34 cellular contexts compared by ENCODE assay signal in genomic region chr1:214295934-214296333, GRCh38. TPM values are rescaled to one million over a fixed set of nuclear protein-coding genes. Genes with fewer than 3 reads are reported as not detected.
DNase-seq lines count a peak whose midpoint lies in the region; ATAC-seq, FAIRE-seq and TF ChIP-seq lines count a peak whose summit lies in the region.
"Had no signal": no experiment of that assay in that cellular context is flagged by ENCODE, and none has a peak within 500 bp of the region (broad histone marks: within the 10 kb centered on the region; RNA-seq: fewer than 3 reads in every experiment).

No MANE protein-coding gene starts in this region.

- no peaks in the 10 kb centered on the region for H3K36me3 ChIP-seq in endothelial cell of umbilical vein (ENCODE audit: control insufficient read depth in 2 of 2, extremely low read depth in 1 of 2, insufficient read depth in 2 of 2, low read length in 2 of 2)
- H3K36me3 ChIP-seq in trophoblast cell (ENCODE audit: control insufficient read depth in 1 of 2, insufficient read depth in 2 of 2, low read length in 2 of 2), result peaks cover 0 to 1% of the 10 kb centered on the region in 2 experiments
- no peaks in the 10 kb centered on the region for H3K36me3 ChIP-seq in osteoblast (ENCODE audit: insufficient read depth, low read length)
- H3K36me3 ChIP-seq: neutrophil, prostate gland, thoracic aorta, uterus had no signal

- POLR2A ChIA-PET in activated CD4-positive, alpha-beta T cell treated with anti-CD3 and anti-CD28 coated beads for 36 hours (lab: Charles Lee), result no interaction called here
- POLR2A ChIA-PET in endothelial cell of umbilical vein (lab: Charles Lee), result no interaction called here

- H2BK120ac ChIP-seq in trophoblast cell (ENCODE audit: insufficient read depth, low read length, poor library complexity), result no peak overlapping the region

- H3K9ac ChIP-seq in endothelial cell of umbilical vein (replicated peaks; ENCODE audit: extremely low read depth, insufficient read depth, low read length) (no peak overlapping the region), trophoblast cell (ENCODE audit: low read length) (no peak overlapping the region)

- H3K23ac ChIP-seq in trophoblast cell (ENCODE audit: low read length), result no peak overlapping the region

- no CpG with 5 or more reads among the region's 4 CpGs for WGBS in trophoblast cell (ENCODE audit: extremely low coverage, insufficient coverage, insufficient read length)

- peak; percentile 68 for FAIRE-seq in endothelial cell of umbilical vein (lab: Jason Lieb, UNC)
- FAIRE-seq: endometrium had no signal

- DNase-seq in activated CD4-positive, alpha-beta T cell treated with anti-CD3 and anti-CD28 coated beads for 36 hours, result no peak
- no peak for DNase-seq in activated CD4-positive, alpha-beta T cell treated with anti-CD3 and anti-CD28 coated beads for 4 hours
- peak; percentile 69 for DNase-seq in NCI-H69 (lab: John Stamatoyannopoulos, UW)
- DNase-seq in endothelial cell of umbilical vein (ENCODE audit: low read depth, low spot score), result peak; percentile 42
- DNase-seq in activated CD4-positive, CD25-positive, alpha-beta regulatory T cell treated with anti-CD3 and anti-CD28 coated beads, Interleukin-2, amount 50 U/mL, for 72 hours, result no peak
- no peak for DNase-seq in trophoblast cell
- DNase-seq in osteoblast (ENCODE audit: insufficient read length, low spot score, missing footprints), result no peak
- DNase-seq: activated CD4-positive, alpha-beta T cell treated with anti-CD3 and anti-CD28 coated beads for 48 hours; activated CD8-positive, alpha-beta memory T cell treated with anti-CD3 and anti-CD28 coated beads for 24 hours; activated effector memory CD4-positive, alpha-beta T cell treated with anti-CD3 and anti-CD28 coated beads, Interleukin-2, amount 50 U/mL, for 16 hours; activated naive CD8-positive, alpha-beta T cell treated with anti-CD3 and anti-CD28 coated beads, Interleukin-2, amount 10 ng/mL, durations not matched to agents 7 days and 5 days; activated T-cell treated with anti-CD3 and anti-CD28 coated beads, Interleukin-2, amount 50 U/mL, for 1 hour; CD8-positive, alpha-beta T cell; central memory CD4-positive, alpha-beta T cell; DMS 273 treated with DMSO at 0.1 percent for 48 hours; HCEC 1CT; hippocampal formation; immature natural killer cell; NCI-H1105 treated with DMSO at 0.1 percent for 48 hours; NCI-H2081; NCI-H446; OCI-M1; stimulated activated naive CD8-positive, alpha-beta T cell treated with anti-CD3 and anti-CD28 coated beads, Interleukin-15, Interleukin-2, amounts not matched to agents 100 U/mL and 50 U/mL, for 24 hours; uterus had no signal

- no peak for TF ChIP-seq POLR2A in endothelial cell of umbilical vein (IDR thresholded peaks at IDR 0.05; ENCODE audit: low read depth, low read length)

- no peak overlapping the region for H3K18ac ChIP-seq in trophoblast cell (ENCODE audit: low read length)

- CTCF ChIA-PET in activated CD4-positive, alpha-beta T cell treated with anti-CD3 and anti-CD28 coated beads for 36 hours (lab: Charles Lee), result interaction anchor here (1.5 kb wide), 1 partner anchor 33 kb away, joined by 5 read pairs; no protein-coding TSS in a partner anchor
- CTCF ChIA-PET in endothelial cell of umbilical vein (lab: Charles Lee), result interaction anchor here (0.8 to 3.6 kb wide), 8 partner anchors 15 to 81 kb away, joined by 3 to 24 read pairs (median 4); partner anchors contain the start of gene SMYD2

- H3K4me3 Mint-ChIP-seq in activated CD4-positive, alpha-beta T cell treated with anti-CD3 and anti-CD28 coated beads for 36 hours, result no peak overlapping the region
- H3K4me3 Mint-ChIP-seq: activated naive CD8-positive, alpha-beta T cell treated with anti-CD3 and anti-CD28 coated beads, Interleukin-2, amount 10 ng/mL, durations not matched to agents 7 days and 5 days; CD8-positive, alpha-beta T cell; dendritic cell treated with granulocyte-macrophage colony-stimulating factor and Interleukin-4, amounts not matched to agents 40 ng/mL and 50 ng/mL, for 4 days; IgD-negative memory B cell; immature natural killer cell; T-helper 2 cell treated with Interferon-gamma antibody and Interleukin-4, amounts not matched to agents 5 μg/mL and 100 μg/mL, for 36 hours had no signal

- H3K36me3 Mint-ChIP-seq in activated CD4-positive, alpha-beta T cell treated with anti-CD3 and anti-CD28 coated beads for 36 hours (ENCODE audit: low read depth), result peaks cover 9% of the 10 kb centered on the region

- H3K27me3 ChIP-seq in endothelial cell of umbilical vein (ENCODE audit: control insufficient read depth in 2 of 2, insufficient read depth in 2 of 2, low read length in 2 of 2), result no peaks in the 10 kb centered on the region
- H3K27me3 ChIP-seq in trophoblast cell (ENCODE audit: insufficient read depth, low read length), result no peaks in the 10 kb centered on the region
- no peaks in the 10 kb centered on the region for H3K27me3 ChIP-seq in osteoblast (ENCODE audit: insufficient read depth, low read length)
- H3K27me3 ChIP-seq: neutrophil, uterus had no signal

- H3K9me1 ChIP-seq in endothelial cell of umbilical vein (replicated peaks; ENCODE audit: control insufficient read depth, extremely low read depth, insufficient read depth, low read length), result no peaks in the 10 kb centered on the region

- H3K27ac ChIP-seq in endothelial cell of umbilical vein (ENCODE audit: insufficient read depth, low read depth, low read length) (peak overlapping the region; percentile 18), trophoblast cell (ENCODE audit: low read depth, low read length) (no peak overlapping the region), osteoblast (ENCODE audit: low read depth, low read length) (no peak overlapping the region)
- H3K27ac ChIP-seq: neutrophil, prostate gland, thoracic aorta, uterus had no signal

- H4K12ac ChIP-seq in trophoblast cell (ENCODE audit: low read depth, low read length), result no peak overlapping the region

- no peak overlapping the region for H2BK12ac ChIP-seq in trophoblast cell (ENCODE audit: low read length)

- H3K4me3 ChIP-seq in endothelial cell of umbilical vein (replicated peaks in 1 of 3; ENCODE audit: insufficient read depth in 1 of 3, low read depth in 1 of 3, low read length in 3 of 3) (peak overlapping the region in 1 of 3 experiments; percentile 33), trophoblast cell (ENCODE audit: low read depth, low read length) (no peak overlapping the region), osteoblast (ENCODE audit: insufficient read depth, low read length) (no peak overlapping the region)
- H3K4me3 ChIP-seq: prostate gland, thoracic aorta, uterus had no signal

- H3K4me1 Mint-ChIP-seq in activated CD4-positive, alpha-beta T cell treated with anti-CD3 and anti-CD28 coated beads for 36 hours, result peaks cover 26% of the 10 kb centered on the region

- intact Hi-C loops in activated CD4-positive, alpha-beta T cell treated with anti-CD3 and anti-CD28 coated beads for 36 hours (cut with DNase I, micrococcal nuclease), result no loop called here
- intact Hi-C loops in endothelial cell of umbilical vein (cut with micrococcal nuclease), result no loop called here

- no TSS peak for BruUV-seq in endothelial cell of umbilical vein (replicated peaks; lab: Mats Ljungman, UMichigan)

- peak; percentile 12 for ATAC-seq in activated CD4-positive, alpha-beta T cell treated with anti-CD3 and anti-CD28 coated beads for 36 hours
- ATAC-seq in GM18498 (IDR thresholded peaks at IDR 0.05; ENCODE audit: unreplicated experiment), result no peak
- ATAC-seq: CD8-positive, alpha-beta T cell; left lobe of liver; Right ventricle myocardium inferior; stimulated activated naive CD8-positive, alpha-beta T cell treated with anti-CD3 and anti-CD28 coated beads, Interleukin-15, Interleukin-2, amounts not matched to agents 100 U/mL and 50 U/mL, for 24 hours had no signal

- no peak overlapping the region for H2AK5ac ChIP-seq in trophoblast cell (ENCODE audit: low read length)

- H4K91ac ChIP-seq in trophoblast cell (ENCODE audit: low read depth, low read length), result no peak overlapping the region

- H3K79me2 ChIP-seq in endothelial cell of umbilical vein (ENCODE audit: control insufficient read depth, insufficient read depth, low read length), result no peaks in the 10 kb centered on the region
- H3K79me2 ChIP-seq in trophoblast cell (ENCODE audit: control insufficient read depth, insufficient read depth, low read length, poor library complexity), result no peaks in the 10 kb centered on the region
- peaks cover 2% of the 10 kb centered on the region for H3K79me2 ChIP-seq in osteoblast (ENCODE audit: insufficient read depth, low read length)

- dilution Hi-C loops in endothelial cell of umbilical vein (cut with MboI; ENCODE audit: extremely low pct_ligation_motif_present, low sequenced_read_pairs), result no loop called here

- H3K4ac ChIP-seq in trophoblast cell (ENCODE audit: low read depth, low read length), result no peak overlapping the region

- H2BK5ac ChIP-seq in trophoblast cell (ENCODE audit: low read depth, low read length, poor library complexity), result no peak overlapping the region

- no peak overlapping the region for H3K14ac ChIP-seq in trophoblast cell (ENCODE audit: low read length)

- peak overlapping the region; percentile 78 for H3K4me2 ChIP-seq in endothelial cell of umbilical vein (ENCODE audit: insufficient read depth, low read length)
- no peak overlapping the region for H3K4me2 ChIP-seq in trophoblast cell (ENCODE audit: low read length)
- H3K4me2 ChIP-seq in osteoblast (ENCODE audit: insufficient read depth, low read length), result no peak overlapping the region

- H4K20me1 ChIP-seq in endothelial cell of umbilical vein (replicated peaks; ENCODE audit: control insufficient read depth, extremely low read depth, insufficient read depth, low read length) (no peaks in the 10 kb centered on the region), osteoblast (ENCODE audit: insufficient read depth, low read length) (peaks cover 8% of the 10 kb centered on the region)

- H3K27me3 Mint-ChIP-seq in activated CD4-positive, alpha-beta T cell treated with anti-CD3 and anti-CD28 coated beads for 36 hours, result no peaks in the 10 kb centered on the region
- H3K27me3 Mint-ChIP-seq: activated naive CD8-positive, alpha-beta T cell treated with anti-CD3 and anti-CD28 coated beads, Interleukin-2, amount 10 ng/mL, durations not matched to agents 7 days and 5 days; dendritic cell treated with granulocyte-macrophage colony-stimulating factor and Interleukin-4, amounts not matched to agents 40 ng/mL and 50 ng/mL, for 4 days; IgD-negative memory B cell had no signal

- TF ChIP-seq CTCF in endothelial cell of umbilical vein (IDR thresholded peaks at IDR 0.05; ENCODE audit: extremely low read depth in 1 of 2, insufficient read depth in 1 of 2, low read depth in 1 of 2, low read length in 2 of 2), result no peak
- TF ChIP-seq CTCF in osteoblast (IDR thresholded peaks at IDR 0.05; ENCODE audit: extremely low read depth, low read depth, low read length), result no peak

- H3K27ac Mint-ChIP-seq in activated CD4-positive, alpha-beta T cell treated with anti-CD3 and anti-CD28 coated beads for 36 hours, result no peak overlapping the region
- H3K27ac Mint-ChIP-seq: activated naive CD8-positive, alpha-beta T cell treated with anti-CD3 and anti-CD28 coated beads, Interleukin-2, amount 10 ng/mL, durations not matched to agents 7 days and 5 days; CD8-positive, alpha-beta T cell; dendritic cell treated with granulocyte-macrophage colony-stimulating factor and Interleukin-4, amounts not matched to agents 40 ng/mL and 50 ng/mL, for 4 days; T-helper 2 cell treated with Interferon-gamma antibody and Interleukin-4, amounts not matched to agents 5 μg/mL and 100 μg/mL, for 36 hours had no signal

- H2AFZ ChIP-seq in endothelial cell of umbilical vein (ENCODE audit: low read depth, low read length) (peak overlapping the region; percentile 62), trophoblast cell (ENCODE audit: insufficient read depth, low read length, poor library complexity) (no peak overlapping the region), osteoblast (ENCODE audit: low read length) (no peak overlapping the region)

- no peaks in the 10 kb centered on the region for H3K9me3 Mint-ChIP-seq in activated CD4-positive, alpha-beta T cell treated with anti-CD3 and anti-CD28 coated beads for 36 hours (ENCODE audit: low read depth)
- H3K9me3 Mint-ChIP-seq: activated naive CD8-positive, alpha-beta T cell treated with anti-CD3 and anti-CD28 coated beads, Interleukin-2, amount 10 ng/mL, durations not matched to agents 7 days and 5 days; CD8-positive, alpha-beta T cell; dendritic cell treated with granulocyte-macrophage colony-stimulating factor and Interleukin-4, amounts not matched to agents 40 ng/mL and 50 ng/mL, for 4 days; IgD-negative memory B cell; immature natural killer cell; T-helper 2 cell treated with Interferon-gamma antibody and Interleukin-4, amounts not matched to agents 5 μg/mL and 100 μg/mL, for 36 hours had no signal

- no peak overlapping the region for H4K8ac ChIP-seq in trophoblast cell (ENCODE audit: low read depth, low read length)

- peaks cover 31% of the 10 kb centered on the region for H3K4me1 ChIP-seq in endothelial cell of umbilical vein (ENCODE audit: control insufficient read depth, extremely low read depth, insufficient read depth, low read length)
- peaks cover 2 to 7% of the 10 kb centered on the region in 2 experiments for H3K4me1 ChIP-seq in trophoblast cell (ENCODE audit: control insufficient read depth in 1 of 2, insufficient read depth in 2 of 2, low read length in 2 of 2)
- H3K4me1 ChIP-seq in osteoblast (ENCODE audit: insufficient read depth, low read length), result peaks cover 19% of the 10 kb centered on the region
- H3K4me1 ChIP-seq: prostate gland, uterus had no signal

- peaks cover 2% of the 10 kb centered on the region for H3K79me1 ChIP-seq in trophoblast cell (ENCODE audit: low read length)

- no peaks in the 10 kb centered on the region for H3K9me3 ChIP-seq in endothelial cell of umbilical vein (replicated peaks; ENCODE audit: control insufficient read depth, insufficient read depth, low read length)
- no peaks in the 10 kb centered on the region for H3K9me3 ChIP-seq in trophoblast cell (ENCODE audit: insufficient read depth, low read depth, low read length)
- no peaks in the 10 kb centered on the region for H3K9me3 ChIP-seq in osteoblast (ENCODE audit: low read depth, low read length)
- H3K9me3 ChIP-seq: neutrophil, prostate gland, thoracic aorta, uterus had no signal

RNA-seq across cellular contexts. Expression of gene SMYD2, which starts 15.0 kb away (rescaled TPM):
- 10 to 100 TPM; 38.2 to 40.1 TPM for total RNA-seq in activated CD4-positive, alpha-beta T cell treated with anti-CD3 and anti-CD28 coated beads for 36 hours
- total RNA-seq in endothelial cell of umbilical vein, result 20.9 and 22.0 TPM in 2 replicates
- 6.6 and 8.0 TPM in 2 replicates for polyA plus RNA-seq in endothelial cell of umbilical vein
- polyA plus RNA-seq in endothelial cell of umbilical vein (2011; cell fraction: cytosol; rRNA removed), result 14.7 and 15.5 TPM in 2 replicates
- 19.1 and 21.5 TPM in 2 replicates for polyA plus RNA-seq in endothelial cell of umbilical vein (2011; cell fraction: nucleus; rRNA removed)
- polyA plus RNA-seq in endothelial cell of umbilical vein (2012), result 10.6 and 22.1 TPM in 2 replicates
- polyA minus RNA-seq in endothelial cell of umbilical vein, result 7.0 and 11.0 TPM in 2 replicates
- polyA minus RNA-seq in endothelial cell of umbilical vein (2011; cell fraction: cytosol; rRNA and poly(A)+ RNA removed), result 18.8 TPM
- 5.0 and 7.5 TPM in 2 replicates for polyA minus RNA-seq in endothelial cell of umbilical vein (2011; cell fraction: nucleus; rRNA and poly(A)+ RNA removed)
- 69.5 and 72.9 TPM in 2 replicates for polyA plus RNA-seq in trophoblast cell (2013)
- 39.4 and 39.8 TPM in 2 replicates for total RNA-seq in osteoblast

Comparison
In these comparisons a context has a peak if more than half of its experiments do, and no peak if none do; other contexts are left out.
1. DNase-seq: peak in NCI-H69 (single experiment) and endothelial cell of umbilical vein (single experiment); none in activated CD4-positive, alpha-beta T cell treated with anti-CD3 and anti-CD28 coated beads for 36 hours (single experiment), activated CD4-positive, alpha-beta T cell treated with anti-CD3 and anti-CD28 coated beads for 4 hours (0 of 2), activated CD4-positive, CD25-positive, alpha-beta regulatory T cell treated with anti-CD3 and anti-CD28 coated beads, Interleukin-2, amount 50 U/mL, for 72 hours (single experiment), trophoblast cell (0 of 2) and osteoblast (single experiment).